9 cellular contexts compared by ENCODE assay signal in the genomic region with DNA sequence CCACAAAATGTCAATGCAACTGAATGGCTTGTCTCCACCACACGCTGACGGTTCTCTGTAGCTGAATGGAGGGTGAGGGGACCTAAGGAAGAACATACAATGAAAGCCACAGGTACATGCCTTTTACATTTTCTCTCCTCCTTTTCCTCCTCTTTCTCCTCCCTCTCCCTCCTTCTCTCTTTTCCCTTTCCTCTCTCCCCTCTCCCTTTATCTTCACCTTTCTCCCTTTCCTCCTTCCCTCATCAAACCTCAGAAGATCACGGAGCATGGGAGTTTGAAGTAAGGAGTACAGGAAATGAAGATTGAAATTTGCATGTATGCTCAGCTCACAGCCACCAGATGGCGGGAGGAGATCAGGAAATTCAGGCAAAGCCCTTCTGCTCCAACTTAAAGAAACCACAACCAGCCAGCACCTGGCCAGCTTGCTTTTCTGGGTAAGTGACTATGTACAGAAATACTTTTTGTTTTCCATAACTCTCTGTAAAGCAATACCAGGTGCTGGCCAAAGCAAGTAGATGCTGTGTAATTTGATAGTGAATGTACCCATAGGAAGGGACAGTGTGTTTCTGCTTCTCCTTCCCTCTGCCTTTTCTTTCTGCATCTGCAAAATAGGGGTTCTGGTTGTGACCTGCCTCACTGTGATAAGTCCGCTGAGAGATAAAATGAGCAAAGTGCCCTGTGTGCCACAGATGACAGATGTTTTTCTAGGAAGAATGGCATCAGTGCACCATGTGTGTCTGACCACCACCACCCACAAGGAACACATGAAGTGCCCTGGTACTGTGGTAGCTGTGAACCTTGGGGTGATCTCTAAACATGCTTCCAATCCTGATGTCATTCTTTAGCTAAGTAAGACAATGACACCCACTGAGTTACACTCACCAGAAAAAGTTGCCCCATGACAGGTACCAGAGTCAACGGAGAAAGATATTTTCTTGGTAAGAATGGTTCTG. TPM values are rescaled to one million over a fixed set of nuclear protein-coding genes. Genes with fewer than 3 reads are reported as not detected.
A peak's percentile ranks its signal among the peaks of the same experiment; 100 is the strongest.
DNase-seq lines count a peak whose midpoint lies in the region; ATAC-seq, FAIRE-seq and TF ChIP-seq lines count a peak whose summit lies in the region.
"Had no signal": no experiment of that assay in that cellular context is flagged by ENCODE, and none has a peak within 500 bp of the region (broad histone marks: within the 10 kb centered on the region; RNA-seq: fewer than 3 reads in every experiment).

No MANE protein-coding gene starts in this region.

- H3K36me3 ChIP-seq in fibroblast of lung (ENCODE audit: control insufficient read depth, insufficient read depth, low read length) = no peaks in the 10 kb centered on the region
- no peaks in the 10 kb centered on the region for H3K36me3 ChIP-seq in tibial nerve

- H3K9me3 ChIP-seq in fibroblast of lung (ENCODE audit: control insufficient read depth, insufficient read depth, low read depth, low read length) = no peaks in the 10 kb centered on the region
- peaks cover 0 to 10% (median 0%) of the 10 kb centered on the region in 4 donors for H3K9me3 ChIP-seq in tibial nerve

- TF ChIP-seq POLR2A in GM12891 (IDR thresholded peaks at IDR 0.05; ENCODE audit: low read depth, low read length) = no peak
- no peak for TF ChIP-seq POLR2A in tibial nerve (IDR thresholded peaks at IDR 0.05)

- H3K4me3 ChIP-seq in fibroblast of lung (replicated peaks in 1 of 4; ENCODE audit: control extremely low read depth in 1 of 4, insufficient read depth in 1 of 4, low read depth in 3 of 4, low read length in 4 of 4) = peak overlapping the region in 1 of 4 experiments; percentile 9
- no peak overlapping the region for H3K4me3 ChIP-seq in tibial nerve

- peak overlapping the region; percentile 76 for H2AFZ ChIP-seq in fibroblast of lung (ENCODE audit: low read length)

- H3K27ac Mint-ChIP-seq in activated T-cell treated with anti-CD3 and anti-CD28 coated beads, Interleukin-2, amount 50 U/mL, for 72 hours = no peak overlapping the region
- no peak overlapping the region for H3K27ac Mint-ChIP-seq in neural crest cell (ENCODE audit: unreplicated experiment)
- H3K27ac Mint-ChIP-seq: stimulated activated naive CD8-positive, alpha-beta T cell treated with anti-CD3 and anti-CD28 coated beads, Interleukin-15, Interleukin-2, amounts not matched to agents 100 ng/mL and 50 ng/mL, for 24 hours had no signal

- H3K27me3 ChIP-seq in fibroblast of lung (ENCODE audit: control insufficient read depth, insufficient read depth, low read length) (no peaks in the 10 kb centered on the region), tibial nerve (no peaks in the 10 kb centered on the region)

- H3K4me1 Mint-ChIP-seq in activated T-cell treated with anti-CD3 and anti-CD28 coated beads, Interleukin-2, amount 50 U/mL, for 72 hours (ENCODE audit: low read depth) = peaks cover 14% of the 10 kb centered on the region
- peaks cover 14% of the 10 kb centered on the region for H3K4me1 Mint-ChIP-seq in neural crest cell

- no peak overlapping the region for H3K9ac ChIP-seq in fibroblast of lung (ENCODE audit: insufficient read depth, low read length)

- FAIRE-seq in A204.1 (lab: Jason Lieb, UNC) (peak; percentile 88), GM12891 (lab: Jason Lieb, UNC) (peak; percentile 94)

- WGBS in tibial nerve, 2 donors = 29 to 33% methylated on average over 6 of the region's 6 CpGs

- peak overlapping the region; percentile 67 for H3K4me2 ChIP-seq in fibroblast of lung (ENCODE audit: extremely low read depth, insufficient read depth, low read length)

- H3K4me3 Mint-ChIP-seq in activated T-cell treated with anti-CD3 and anti-CD28 coated beads, Interleukin-2, amount 50 U/mL, for 72 hours = peak overlapping the region; percentile 65 to 80
- no peak overlapping the region for H3K4me3 Mint-ChIP-seq in neural crest cell
- H3K4me3 Mint-ChIP-seq: stimulated activated naive CD8-positive, alpha-beta T cell treated with anti-CD3 and anti-CD28 coated beads, Interleukin-15, Interleukin-2, amounts not matched to agents 100 ng/mL and 50 ng/mL, for 24 hours had no signal

- no peak overlapping the region for H3K27ac ChIP-seq in fibroblast of lung (ENCODE audit: insufficient read depth, low read length)
- H3K27ac ChIP-seq in tibial nerve = no peak overlapping the region

- in situ Hi-C loops in KBM-7 (cut with MboI; ENCODE audit: low pct_unique_long_range_greater_than_20kb, low sequenced_read_pairs) = loop anchor here (10.0 to 25.0 kb wide), 2 partner anchors 523 to 845 kb away; partner anchors contain the start of gene CD164

- DNase-seq in GM12891 (ENCODE audit: insufficient read length, low spot score) (peak; percentile 25), KBM-7 (peak; percentile 87), OCI-M1 (lab: John Stamatoyannopoulos, UW) (peak; percentile 89), fibroblast of lung (ENCODE audit: low read depth in 2 of 2) (peak; percentile 72 to 87), neural crest cell (ENCODE audit: low read depth, low spot score) (peak; percentile 59), tibial nerve (ENCODE audit: low spot score in 2 of 2) (peak; percentile 30 to 68)
- DNase-seq in activated T-cell treated with anti-CD3 and anti-CD28 coated beads, Interleukin-2, amount 50 U/mL, for 72 hours = peak; percentile 60 to 69

- H3K79me2 ChIP-seq in fibroblast of lung (ENCODE audit: control insufficient read depth, insufficient read depth, low read length) = no peaks in the 10 kb centered on the region

- peaks cover 18% of the 10 kb centered on the region for H3K27me3 Mint-ChIP-seq in activated T-cell treated with anti-CD3 and anti-CD28 coated beads, Interleukin-2, amount 50 U/mL, for 72 hours (ENCODE audit: low read depth)
- no peaks in the 10 kb centered on the region for H3K27me3 Mint-ChIP-seq in neural crest cell (ENCODE audit: low read depth)

- TF ChIP-seq CTCF in fibroblast of lung (conservative IDR thresholded peaks at IDR 0.05 in 1 of 2, IDR thresholded peaks at IDR 0.05 in 1 of 2; ENCODE audit: low read depth in 1 of 2, low read length in 2 of 2) (peak; percentile 82 to 86), neural crest cell (conservative IDR thresholded peaks at IDR 0.05) (peak; percentile 97), tibial nerve (IDR thresholded peaks at IDR 0.05) (peak; percentile 74 to 95 (median 80))

- peak; percentile 74 to 76 for ATAC-seq in activated T-cell treated with anti-CD3 and anti-CD28 coated beads, Interleukin-2, amount 50 U/mL, for 72 hours (replicated peaks in 1 of 2)

- H3K36me3 Mint-ChIP-seq in activated T-cell treated with anti-CD3 and anti-CD28 coated beads, Interleukin-2, amount 50 U/mL, for 72 hours (ENCODE audit: insufficient read depth in 2 of 2) = no peaks in the 10 kb centered on the region
- no peaks in the 10 kb centered on the region for H3K36me3 Mint-ChIP-seq in neural crest cell (ENCODE audit: low read depth)

- peaks cover 0 to 3% of the 10 kb centered on the region in 2 donors for H3K9me3 Mint-ChIP-seq in activated T-cell treated with anti-CD3 and anti-CD28 coated beads, Interleukin-2, amount 50 U/mL, for 72 hours
- H3K9me3 Mint-ChIP-seq in neural crest cell = peaks cover 4% of the 10 kb centered on the region

- no peaks in the 10 kb centered on the region for H4K20me1 ChIP-seq in fibroblast of lung (ENCODE audit: control insufficient read depth, extremely low read depth, insufficient read depth, low read length)

- TF ChIP-seq EP300 in tibial nerve (IDR thresholded peaks at IDR 0.05) = peak in 1 of 2 donors; percentile 48

- H3K4me1 ChIP-seq in fibroblast of lung (ENCODE audit: control insufficient read depth, extremely low read depth, insufficient read depth, low read length) (peaks cover 2% of the 10 kb centered on the region), tibial nerve (peaks cover 0 to 8% (median 2%) of the 10 kb centered on the region in 4 donors)

TF ChIP-seq in GM12891, 5 proteins besides CTCF, POLR2A, EP300 and RAD21:
- no peak for TF ChIP-seq TAF1 (IDR thresholded peaks at IDR 0.05; ENCODE audit: low read depth, low read length)
- TF ChIP-seq PAX5 (IDR thresholded peaks at IDR 0.05; ENCODE audit: insufficient read depth, low read length, severe bottlenecking) = no peak
- peak; percentile 94 for TF ChIP-seq POU2F2 (IDR thresholded peaks at IDR 0.05; ENCODE audit: low read depth, low read length)
- no peak for TF ChIP-seq POLR2AphosphoS5 (IDR thresholded peaks at IDR 0.05; ENCODE audit: low read depth, low read length)
- TF ChIP-seq SPI1 (IDR thresholded peaks at IDR 0.05; ENCODE audit: low read depth, low read length) = no peak

RNA-seq across cellular contexts. Expression of gene FOXO3, which starts 18.6 kb away (rescaled TPM):
- polyA plus RNA-seq in GM12891 (2012; ENCODE audit: low read depth, missing spikeins) = 0.56 TPM
- 10 to 100 TPM in 1 of 2 donors, 1 to 10 TPM in 1; 7.1 to 10.0 TPM for total RNA-seq in activated T-cell treated with anti-CD3 and anti-CD28 coated beads, Interleukin-2, amount 50 U/mL, for 72 hours
- total RNA-seq in fibroblast of lung (53.7 and 63.9 TPM in 2 replicates), neural crest cell (32.8 and 35.7 TPM in 2 replicates), tibial nerve (100 to 1,000 TPM; 146 to 200 (median 166) TPM)
- polyA plus RNA-seq in fibroblast of lung = 36.9 and 49.5 TPM in 2 replicates
- 28.1 and 46.7 TPM in 2 replicates for polyA plus RNA-seq in fibroblast of lung (2012)
- polyA minus RNA-seq in fibroblast of lung (ENCODE audit: low replicate concordance) = 241 and 323 TPM in 2 replicates

Comparison
In these comparisons a context has a peak if more than half of its experiments do, and no peak if none do; other contexts are left out.
1. DNase-seq: peak in every context shown above with its lines; median percentile 89 in OCI-M1; 87 in KBM-7; 80 in fibroblast of lung; 64 in activated T-cell treated with anti-CD3 and anti-CD28 coated beads, Interleukin-2, amount 50 U/mL, for 72 hours; 59 in neural crest cell; 49 in tibial nerve; 25 in GM12891.